ENCODE assay signal across 1 cellular context in the genomic region with DNA sequence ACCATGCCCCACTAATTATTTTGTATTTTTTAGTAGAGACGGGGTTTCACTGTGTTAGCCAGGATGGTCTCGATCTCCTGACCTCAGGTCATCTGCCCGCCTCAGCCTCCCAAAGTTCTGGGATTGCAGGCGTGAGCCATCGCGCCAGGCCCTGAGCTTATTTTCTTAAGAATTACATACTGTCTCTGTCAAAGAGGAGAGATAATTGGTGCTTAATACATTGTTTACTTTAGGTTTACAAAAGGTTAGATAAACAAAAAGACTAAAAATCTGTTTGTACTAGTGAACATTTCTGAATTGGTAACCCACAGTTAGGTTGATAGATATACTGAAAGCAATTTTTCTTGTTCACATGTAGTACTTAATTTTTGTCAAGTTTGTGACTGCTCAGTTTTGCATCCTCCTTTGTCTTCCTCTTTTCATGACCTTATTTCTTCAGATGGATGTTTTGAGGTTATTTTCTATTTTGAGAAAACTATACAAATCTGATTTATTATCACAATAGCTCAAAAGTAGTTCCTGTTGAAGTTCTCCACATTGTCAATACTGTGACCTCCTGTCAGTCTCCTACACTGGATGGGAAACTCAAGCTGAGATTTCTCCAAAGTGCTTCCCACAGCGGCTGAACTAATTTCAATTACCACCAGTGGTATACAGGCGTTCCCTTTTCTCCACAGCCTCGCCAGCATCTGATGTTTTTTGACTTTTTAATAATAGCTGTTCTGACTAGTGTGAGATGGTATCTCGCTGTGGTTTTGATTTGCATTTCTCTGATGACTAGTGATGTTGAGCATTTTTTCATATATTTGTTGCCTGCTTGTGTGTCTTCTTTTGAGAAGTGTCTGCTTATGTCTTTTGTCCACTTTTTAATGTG.
TF ChIP-seq lines count a peak whose summit lies in the region.

No MANE protein-coding gene starts in this region.

TF ChIP-seq in GM12878, 131 proteins besides CTCF, POLR2A, EP300 and RAD21 (continued from another document):
- peak in 1 of 2 experiments; percentile 30; a peak in 1 of 4 replicates for TF ChIP-seq ETV6 (conservative IDR thresholded peaks at IDR 0.05 in 1 of 2, IDR thresholded peaks at IDR 0.05 in 1 of 2; ENCODE audit: borderline replicate concordance in 1 of 2, low read depth in 1 of 2)
- TF ChIP-seq RAD51 (IDR thresholded peaks at IDR 0.05), result no peak
- no peak for TF ChIP-seq CBX3 (IDR thresholded peaks at IDR 0.05; ENCODE audit: borderline replicate concordance, low read depth)
- TF ChIP-seq E2F8 (IDR thresholded peaks at IDR 0.05; ENCODE audit: low read depth, partially characterized antibody), result no peak
- TF ChIP-seq SUPT20H (IDR thresholded peaks at IDR 0.05; ENCODE audit: borderline replicate concordance, control insufficient read depth, low read depth, low read length), result no peak
- no peak for TF ChIP-seq RCOR1 (conservative IDR thresholded peaks at IDR 0.05; ENCODE audit: low read depth, low read length)
- TF ChIP-seq RFX5 (IDR thresholded peaks at IDR 0.05; ENCODE audit: low read depth, low read length), result no peak
- TF ChIP-seq SMARCA5 (IDR thresholded peaks at IDR 0.05), result peak; percentile 43; the same call in 1 of the 2 replicates
- TF ChIP-seq, protein P1, sequence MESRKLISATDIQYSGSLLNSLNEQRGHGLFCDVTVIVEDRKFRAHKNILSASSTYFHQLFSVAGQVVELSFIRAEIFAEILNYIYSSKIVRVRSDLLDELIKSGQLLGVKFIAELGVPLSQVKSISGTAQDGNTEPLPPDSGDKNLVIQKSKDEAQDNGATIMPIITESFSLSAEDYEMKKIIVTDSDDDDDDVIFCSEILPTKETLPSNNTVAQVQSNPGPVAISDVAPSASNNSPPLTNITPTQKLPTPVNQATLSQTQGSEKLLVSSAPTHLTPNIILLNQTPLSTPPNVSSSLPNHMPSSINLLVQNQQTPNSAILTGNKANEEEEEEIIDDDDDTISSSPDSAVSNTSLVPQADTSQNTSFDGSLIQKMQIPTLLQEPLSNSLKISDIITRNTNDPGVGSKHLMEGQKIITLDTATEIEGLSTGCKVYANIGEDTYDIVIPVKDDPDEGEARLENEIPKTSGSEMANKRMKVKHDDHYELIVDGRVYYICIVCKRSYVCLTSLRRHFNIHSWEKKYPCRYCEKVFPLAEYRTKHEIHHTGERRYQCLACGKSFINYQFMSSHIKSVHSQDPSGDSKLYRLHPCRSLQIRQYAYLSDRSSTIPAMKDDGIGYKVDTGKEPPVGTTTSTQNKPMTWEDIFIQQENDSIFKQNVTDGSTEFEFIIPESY (IDR thresholded peaks at IDR 0.05), result no peak
- TF ChIP-seq MTA2 (IDR thresholded peaks at IDR 0.05; ENCODE audit: low read depth), result 0 out of 2 replicates have a peak, but pooled peaks have one; percentile 46
- no peak for TF ChIP-seq SMC3 (IDR thresholded peaks at IDR 0.05; ENCODE audit: borderline replicate concordance, low read length)
- no peak for TF ChIP-seq CHD2 (IDR thresholded peaks at IDR 0.05; ENCODE audit: borderline replicate concordance, low read depth, low read length)
- TF ChIP-seq IKZF2 (IDR thresholded peaks at IDR 0.05), result peak; percentile 59 to 64
- peak; percentile 41 for TF ChIP-seq MEF2B (IDR thresholded peaks at IDR 0.05; ENCODE audit: partially characterized antibody, poor library complexity, severe bottlenecking)
- TF ChIP-seq FOXM1 (IDR thresholded peaks at IDR 0.05; ENCODE audit: low read depth, low read length), result no peak
- TF ChIP-seq ZNF622 (IDR thresholded peaks at IDR 0.05), result no peak
- 0 out of 2 replicates have a peak, but pooled peaks have one; percentile 37 for TF ChIP-seq NFIC (IDR thresholded peaks at IDR 0.05; ENCODE audit: low read depth, low read length)
- TF ChIP-seq YBX1 (IDR thresholded peaks at IDR 0.05), result no peak
- peak; percentile 53; the same call in 1 of the 2 replicates for TF ChIP-seq SPI1 (IDR thresholded peaks at IDR 0.05; ENCODE audit: borderline replicate concordance, insufficient read depth, low read depth, low read length)
- TF ChIP-seq BHLHE40 (IDR thresholded peaks at IDR 0.05; ENCODE audit: borderline replicate concordance in 1 of 2, low read depth in 2 of 2, low read length in 1 of 2), result no peak
- TF ChIP-seq, protein P2, sequence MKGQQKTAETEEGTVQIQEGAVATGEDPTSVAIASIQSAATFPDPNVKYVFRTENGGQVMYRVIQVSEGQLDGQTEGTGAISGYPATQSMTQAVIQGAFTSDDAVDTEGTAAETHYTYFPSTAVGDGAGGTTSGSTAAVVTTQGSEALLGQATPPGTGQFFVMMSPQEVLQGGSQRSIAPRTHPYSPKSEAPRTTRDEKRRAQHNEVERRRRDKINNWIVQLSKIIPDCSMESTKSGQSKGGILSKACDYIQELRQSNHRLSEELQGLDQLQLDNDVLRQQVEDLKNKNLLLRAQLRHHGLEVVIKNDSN (IDR thresholded peaks at IDR 0.05; ENCODE audit: borderline replicate concordance, extremely low read length, insufficient read depth, low read depth, low read length), result no peak
- no peak for TF ChIP-seq SIN3A (IDR thresholded peaks at IDR 0.05; ENCODE audit: low read depth, low read length)
- 0 out of 2 replicates have a peak, but pooled peaks have one; percentile 10 for TF ChIP-seq NBN (IDR thresholded peaks at IDR 0.05)
- no peak for TF ChIP-seq EGR1 (IDR thresholded peaks at IDR 0.05; ENCODE audit: borderline replicate concordance in 1 of 2, low read depth in 2 of 2, low read length in 2 of 2)
- peak; percentile 25; the same call in 1 of the 2 replicates for TF ChIP-seq CBFB (IDR thresholded peaks at IDR 0.05; ENCODE audit: low read depth)
- TF ChIP-seq ATF7 (IDR thresholded peaks at IDR 0.05; ENCODE audit: low read depth), result no peak; the same call in 1 of the 2 replicates
- no peak for TF ChIP-seq HDAC6 (IDR thresholded peaks at IDR 0.05; ENCODE audit: unreplicated experiment)
- 0 out of 2 replicates have a peak, but pooled peaks have one; percentile 12 for TF ChIP-seq JUNB (IDR thresholded peaks at IDR 0.05)
- no peak for TF ChIP-seq KLF5 (IDR thresholded peaks at IDR 0.05; ENCODE audit: partially characterized antibody)
- no peak for TF ChIP-seq POLR2AphosphoS2 (IDR thresholded peaks at IDR 0.05; ENCODE audit: low read depth, low read length)
- 0 out of 2 replicates have a peak, but pooled peaks have one; percentile 16 for TF ChIP-seq EED (IDR thresholded peaks at IDR 0.05; ENCODE audit: low read depth)
- TF ChIP-seq MYC (IDR thresholded peaks at IDR 0.05; ENCODE audit: insufficient read depth, insufficient read length, insufficient replicate concordance, low read length, severe bottlenecking), result no peak
- TF ChIP-seq, protein P3, sequence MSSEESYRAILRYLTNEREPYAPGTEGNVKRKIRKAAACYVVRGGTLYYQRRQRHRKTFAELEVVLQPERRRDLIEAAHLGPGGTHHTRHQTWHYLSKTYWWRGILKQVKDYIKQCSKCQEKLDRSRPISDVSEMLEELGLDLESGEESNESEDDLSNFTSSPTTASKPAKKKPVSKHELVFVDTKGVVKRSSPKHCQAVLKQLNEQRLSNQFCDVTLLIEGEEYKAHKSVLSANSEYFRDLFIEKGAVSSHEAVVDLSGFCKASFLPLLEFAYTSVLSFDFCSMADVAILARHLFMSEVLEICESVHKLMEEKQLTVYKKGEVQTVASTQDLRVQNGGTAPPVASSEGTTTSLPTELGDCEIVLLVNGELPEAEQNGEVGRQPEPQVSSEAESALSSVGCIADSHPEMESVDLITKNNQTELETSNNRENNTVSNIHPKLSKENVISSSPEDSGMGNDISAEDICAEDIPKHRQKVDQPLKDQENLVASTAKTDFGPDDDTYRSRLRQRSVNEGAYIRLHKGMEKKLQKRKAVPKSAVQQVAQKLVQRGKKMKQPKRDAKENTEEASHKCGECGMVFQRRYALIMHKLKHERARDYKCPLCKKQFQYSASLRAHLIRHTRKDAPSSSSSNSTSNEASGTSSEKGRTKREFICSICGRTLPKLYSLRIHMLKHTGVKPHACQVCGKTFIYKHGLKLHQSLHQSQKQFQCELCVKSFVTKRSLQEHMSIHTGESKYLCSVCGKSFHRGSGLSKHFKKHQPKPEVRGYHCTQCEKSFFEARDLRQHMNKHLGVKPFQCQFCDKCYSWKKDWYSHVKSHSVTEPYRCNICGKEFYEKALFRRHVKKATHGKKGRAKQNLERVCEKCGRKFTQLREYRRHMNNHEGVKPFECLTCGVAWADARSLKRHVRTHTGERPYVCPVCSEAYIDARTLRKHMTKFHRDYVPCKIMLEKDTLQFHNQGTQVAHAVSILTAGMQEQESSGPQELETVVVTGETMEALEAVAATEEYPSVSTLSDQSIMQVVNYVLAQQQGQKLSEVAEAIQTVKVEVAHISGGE (CRISPR knock-in tag; IDR thresholded peaks at IDR 0.05), result no peak
- TF ChIP-seq ZSCAN29 (IDR thresholded peaks at IDR 0.05), result no peak
- no peak for TF ChIP-seq POLR2AphosphoS5 (IDR thresholded peaks at IDR 0.05; ENCODE audit: low read length)
- TF ChIP-seq ZNF274 (IDR thresholded peaks at IDR 0.05; ENCODE audit: insufficient read depth, insufficient read length), result no peak
- no peak for TF ChIP-seq ESRRA (IDR thresholded peaks at IDR 0.05; ENCODE audit: low read length)
- 0 out of 2 replicates have a peak, but pooled peaks have one; percentile 30 for TF ChIP-seq DPF2 (IDR thresholded peaks at IDR 0.05)
- peak; percentile 81; the same call in 1 of the 3 replicates for TF ChIP-seq POU2F2 (IDR thresholded peaks at IDR 0.05; ENCODE audit: borderline replicate concordance, low read depth, low read length)
- no peak for TF ChIP-seq HCFC1 (IDR thresholded peaks at IDR 0.05; ENCODE audit: low read length)
- TF ChIP-seq, protein P4, sequence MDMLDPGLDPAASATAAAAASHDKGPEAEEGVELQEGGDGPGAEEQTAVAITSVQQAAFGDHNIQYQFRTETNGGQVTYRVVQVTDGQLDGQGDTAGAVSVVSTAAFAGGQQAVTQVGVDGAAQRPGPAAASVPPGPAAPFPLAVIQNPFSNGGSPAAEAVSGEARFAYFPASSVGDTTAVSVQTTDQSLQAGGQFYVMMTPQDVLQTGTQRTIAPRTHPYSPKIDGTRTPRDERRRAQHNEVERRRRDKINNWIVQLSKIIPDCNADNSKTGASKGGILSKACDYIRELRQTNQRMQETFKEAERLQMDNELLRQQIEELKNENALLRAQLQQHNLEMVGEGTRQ (IDR thresholded peaks at IDR 0.05; ENCODE audit: borderline replicate concordance, low read depth, low read length), result no peak
- no peak for TF ChIP-seq KAT2A (conservative IDR thresholded peaks at IDR 0.05; ENCODE audit: control insufficient read depth, low read depth, low read length)
- TF ChIP-seq CHD1 (IDR thresholded peaks at IDR 0.05; ENCODE audit: low read depth, low read length), result no peak
- TF ChIP-seq SREBF2 (IDR thresholded peaks at IDR 0.05; ENCODE audit: low read length), result no peak
- TF ChIP-seq, protein P5, sequence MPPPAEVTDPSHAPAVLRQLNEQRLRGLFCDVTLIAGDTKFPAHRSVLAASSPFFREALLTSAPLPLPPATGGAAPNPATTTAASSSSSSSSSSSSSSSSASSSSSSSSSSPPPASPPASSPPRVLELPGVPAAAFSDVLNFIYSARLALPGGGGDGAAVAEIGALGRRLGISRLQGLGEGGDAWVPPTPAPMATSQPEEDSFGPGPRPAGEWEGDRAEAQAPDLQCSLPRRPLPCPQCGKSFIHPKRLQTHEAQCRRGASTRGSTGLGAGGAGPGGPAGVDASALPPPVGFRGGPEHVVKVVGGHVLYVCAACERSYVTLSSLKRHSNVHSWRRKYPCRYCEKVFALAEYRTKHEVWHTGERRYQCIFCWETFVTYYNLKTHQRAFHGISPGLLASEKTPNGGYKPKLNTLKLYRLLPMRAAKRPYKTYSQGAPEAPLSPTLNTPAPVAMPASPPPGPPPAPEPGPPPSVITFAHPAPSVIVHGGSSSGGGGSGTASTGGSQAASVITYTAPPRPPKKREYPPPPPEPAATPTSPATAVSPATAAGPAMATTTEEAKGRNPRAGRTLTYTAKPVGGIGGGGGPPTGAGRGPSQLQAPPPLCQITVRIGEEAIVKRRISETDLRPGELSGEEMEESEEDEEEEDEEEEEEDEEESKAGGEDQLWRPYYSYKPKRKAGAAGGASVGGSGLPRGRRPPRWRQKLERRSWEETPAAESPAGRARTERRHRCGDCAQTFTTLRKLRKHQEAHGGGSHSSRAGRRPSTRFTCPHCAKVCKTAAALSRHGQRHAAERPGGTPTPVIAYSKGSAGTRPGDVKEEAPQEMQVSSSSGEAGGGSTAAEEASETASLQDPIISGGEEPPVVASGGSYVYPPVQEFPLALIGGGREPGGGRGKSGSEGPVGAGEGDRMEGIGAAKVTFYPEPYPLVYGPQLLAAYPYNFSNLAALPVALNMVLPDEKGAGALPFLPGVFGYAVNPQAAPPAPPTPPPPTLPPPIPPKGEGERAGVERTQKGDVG (CRISPR knock-in tag; IDR thresholded peaks at IDR 0.05), result no peak
- no peak for TF ChIP-seq SP1 (IDR thresholded peaks at IDR 0.05; ENCODE audit: low read depth, low read length)
- peak; percentile 26; the same call in 1 of the 2 replicates for TF ChIP-seq ZBED1 (IDR thresholded peaks at IDR 0.05; ENCODE audit: borderline replicate concordance)
- peak; percentile 40; the same call in 1 of the 2 replicates for TF ChIP-seq IKZF1 (conservative IDR thresholded peaks at IDR 0.05)
- no peak for TF ChIP-seq KDM1A (IDR thresholded peaks at IDR 0.05; ENCODE audit: borderline replicate concordance)
- no peak for TF ChIP-seq NRF1 (conservative IDR thresholded peaks at IDR 0.05; ENCODE audit: low read depth, low read length)
